Comparison of ENCODE assay signal across 1 cellular context in the genomic region with DNA sequence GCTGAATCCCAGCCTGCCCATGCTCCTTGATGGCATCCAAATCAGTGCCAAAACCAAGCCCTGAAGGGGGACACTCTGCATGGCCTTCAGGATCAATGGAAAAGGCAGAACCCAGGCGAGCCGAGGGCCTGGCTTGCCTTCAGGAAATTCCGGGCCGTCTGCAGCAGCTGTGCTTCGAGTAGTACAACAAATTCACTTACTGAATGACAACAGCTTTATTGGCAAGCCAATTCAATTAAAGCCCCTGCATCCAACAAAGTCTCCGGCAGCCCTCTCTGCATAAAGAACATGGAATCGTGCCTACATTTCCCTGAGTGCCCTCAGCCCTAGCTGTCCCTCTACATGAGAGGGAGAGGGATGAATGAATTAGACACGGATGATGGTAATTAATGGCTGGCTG.
TF ChIP-seq lines count a peak whose summit lies in the region.

No MANE protein-coding gene starts in this region.

TF ChIP-seq in IMR-90, 13 proteins besides CTCF, POLR2A, EP300 and RAD21 (continued from another document):
- TF ChIP-seq RCOR1 (IDR thresholded peaks at IDR 0.05; ENCODE audit: insufficient replicate concordance, low read length) (no peak), MAFK (IDR thresholded peaks at IDR 0.05; ENCODE audit: low read depth, low read length) (no peak), MAZ (IDR thresholded peaks at IDR 0.05; ENCODE audit: borderline replicate concordance, low read depth, low read length) (no peak), SMC3 (IDR thresholded peaks at IDR 0.05; ENCODE audit: low read depth, low read length) (no peak)
